In genomic region chr12:13258212-13258611, GRCh38 we compare ENCODE assay signal across 23 cellular contexts.
A peak's percentile ranks its signal among the peaks of the same experiment; 100 is the strongest.
DNase-seq lines count a peak whose midpoint lies in the region; ATAC-seq and TF ChIP-seq lines count a peak whose summit lies in the region.
"Had no signal": no experiment of that assay in that cellular context is flagged by ENCODE, and none has a peak within 500 bp of the region (broad histone marks: within the 10 kb centered on the region; RNA-seq: fewer than 3 reads in every experiment).

No MANE protein-coding gene starts in this region.

- peaks cover 54% of the 10 kb centered on the region for H3K4me1 Mint-ChIP-seq in brain

- peak; percentile 30 for DNase-seq in iPS-NIHi7 (ENCODE audit: extremely low spot score)
- no peak for DNase-seq in trophoblast cell
- DNase-seq in tibial artery: no peak
- DNase-seq: activated naive CD4-positive, alpha-beta T cell treated with anti-CD3 and anti-CD28 coated beads, Interleukin-2, amount 50 U/mL, for 16 hours; CD4-positive, alpha-beta T cell; central memory CD4-positive, alpha-beta T cell; foreskin melanocyte; hippocampal formation; left ventricle myocardium inferior; mucosa of descending colon; NCI-H187 treated with DMSO at 0.1 percent for 48 hours; NCI-H226; NCI-H748 treated with DMSO at 0.1 percent for 48 hours; stimulated activated naive CD8-positive, alpha-beta T cell treated with anti-CD3 and anti-CD28 coated beads, Interleukin-15, amount 100 ng/mL, for 72 hours had no signal

- H3K18ac ChIP-seq in trophoblast cell (ENCODE audit: low read length): no peak overlapping the region

- no peak overlapping the region for H4K91ac ChIP-seq in trophoblast cell (ENCODE audit: low read depth, low read length)

- H3K27me3 Mint-ChIP-seq in brain: peaks cover 4% of the 10 kb centered on the region
- H3K27me3 Mint-ChIP-seq: stimulated activated naive CD8-positive, alpha-beta T cell treated with anti-CD3 and anti-CD28 coated beads, Interleukin-15, amount 100 ng/mL, for 72 hours had no signal

- H2BK5ac ChIP-seq in trophoblast cell (ENCODE audit: low read depth, low read length, poor library complexity): no peak overlapping the region

- no peak overlapping the region for H3K9ac ChIP-seq in HUES64 (ENCODE audit: low read depth, low read length)
- H3K9ac ChIP-seq in trophoblast cell (ENCODE audit: low read length): no peak overlapping the region

- peak overlapping the region in 4 of 5 experiments; percentile 12 to 87 (median 60) for H3K27ac Mint-ChIP-seq in brain
- H3K27ac Mint-ChIP-seq: CD4-positive, alpha-beta T cell had no signal

- no peaks in the 10 kb centered on the region for H3K36me3 ChIP-seq in HUES64 (ENCODE audit: insufficient read depth, low read length)
- H3K36me3 ChIP-seq in trophoblast cell (ENCODE audit: control insufficient read depth in 1 of 2, insufficient read depth in 2 of 2, low read length in 2 of 2): no peaks in the 10 kb centered on the region
- H3K36me3 ChIP-seq in tibial artery: no peaks in the 10 kb centered on the region
- H3K36me3 ChIP-seq: ascending aorta, left ventricle myocardium inferior, tibial nerve had no signal

- H3K27ac ChIP-seq in HUES64 (ENCODE audit: low read depth, low read length): peak overlapping the region; percentile 33; the same call in 1 of the 2 replicates
- no peak overlapping the region for H3K27ac ChIP-seq in trophoblast cell (ENCODE audit: low read depth, low read length)
- H3K27ac ChIP-seq in tibial artery: no peak overlapping the region
- H3K27ac ChIP-seq: ascending aorta, epithelial cell of prostate, left ventricle myocardium inferior, tibial nerve, VCaP had no signal

- no peaks in the 10 kb centered on the region for H3K36me3 Mint-ChIP-seq in brain

- H4K12ac ChIP-seq in trophoblast cell (ENCODE audit: low read depth, low read length): no peak overlapping the region

- no peak overlapping the region for H3K4me2 ChIP-seq in trophoblast cell (ENCODE audit: low read length)

- 84% methylated on average over 3 of the region's 3 CpGs for WGBS in HUES64
- no CpG with 5 or more reads among the region's 3 CpGs for WGBS in trophoblast cell (ENCODE audit: extremely low coverage, insufficient coverage, insufficient read length)

- no peak overlapping the region for H3K4me3 ChIP-seq in HUES64 (ENCODE audit: low read length)
- no peak overlapping the region for H3K4me3 ChIP-seq in trophoblast cell (ENCODE audit: low read depth, low read length)
- H3K4me3 ChIP-seq in tibial artery: no peak overlapping the region
- H3K4me3 ChIP-seq: ascending aorta, left ventricle myocardium inferior, mucosa of descending colon, tibial nerve had no signal

- no peak overlapping the region for H3K4ac ChIP-seq in trophoblast cell (ENCODE audit: low read depth, low read length)

- H3K4me1 ChIP-seq in HUES64 (ENCODE audit: insufficient read depth, low read length) (peaks cover 39% of the 10 kb centered on the region), trophoblast cell (ENCODE audit: control insufficient read depth in 1 of 2, insufficient read depth in 2 of 2, low read length in 2 of 2) (no peaks in the 10 kb centered on the region), tibial artery (peaks cover 0 to 5% (median 5%) of the 10 kb centered on the region in 4 donors)
- H3K4me1 ChIP-seq: ascending aorta had no signal

- intact Hi-C loops in tibial artery (cut with DNase I; ENCODE audit: low total_unique reads): no loop called here

- ATAC-seq in GM19452 (IDR thresholded peaks at IDR 0.05; ENCODE audit: unreplicated experiment) (no peak), GM21825 (IDR thresholded peaks at IDR 0.05; ENCODE audit: unreplicated experiment) (no peak)
- ATAC-seq: mucosa of descending colon; stimulated activated naive CD8-positive, alpha-beta T cell treated with anti-CD3 and anti-CD28 coated beads, Interleukin-15, amount 100 ng/mL, for 72 hours had no signal

- no peak overlapping the region for H4K8ac ChIP-seq in trophoblast cell (ENCODE audit: low read depth, low read length)

- H3K14ac ChIP-seq in trophoblast cell (ENCODE audit: low read length): no peak overlapping the region

- no peak overlapping the region for H2AFZ ChIP-seq in trophoblast cell (ENCODE audit: insufficient read depth, low read length, poor library complexity)

- no peak overlapping the region for H2AK5ac ChIP-seq in trophoblast cell (ENCODE audit: low read length)

- H3K9me3 Mint-ChIP-seq in brain: no peaks in the 10 kb centered on the region
- H3K9me3 Mint-ChIP-seq: CD4-positive, alpha-beta T cell; neural crest cell; stimulated activated naive CD8-positive, alpha-beta T cell treated with anti-CD3 and anti-CD28 coated beads, Interleukin-15, amount 100 ng/mL, for 72 hours had no signal

- H2BK12ac ChIP-seq in trophoblast cell (ENCODE audit: low read length): no peak overlapping the region

- peaks cover 4% of the 10 kb centered on the region for H3K79me1 ChIP-seq in trophoblast cell (ENCODE audit: low read length)

- H3K9me3 ChIP-seq in HUES64 (ENCODE audit: insufficient read depth, low read depth, low read length) (no peaks in the 10 kb centered on the region), trophoblast cell (ENCODE audit: insufficient read depth, low read depth, low read length) (no peaks in the 10 kb centered on the region), tibial artery (no peaks in the 10 kb centered on the region)
- H3K9me3 ChIP-seq: ascending aorta, left ventricle myocardium inferior, mucosa of descending colon, tibial nerve had no signal

- H2BK120ac ChIP-seq in trophoblast cell (ENCODE audit: insufficient read depth, low read length, poor library complexity): no peak overlapping the region

- no peaks in the 10 kb centered on the region for H3K27me3 ChIP-seq in HUES64 (ENCODE audit: insufficient read depth, low read length)
- H3K27me3 ChIP-seq in trophoblast cell (ENCODE audit: insufficient read depth, low read length): no peaks in the 10 kb centered on the region
- no peaks in the 10 kb centered on the region for H3K27me3 ChIP-seq in tibial artery
- H3K27me3 ChIP-seq: ascending aorta, tibial nerve had no signal

- H3K23ac ChIP-seq in trophoblast cell (ENCODE audit: low read length): peak overlapping the region; percentile 37

- H3K4me3 Mint-ChIP-seq in brain: no peak overlapping the region
- H3K4me3 Mint-ChIP-seq: CD4-positive, alpha-beta T cell; neural crest cell; stimulated activated naive CD8-positive, alpha-beta T cell treated with anti-CD3 and anti-CD28 coated beads, Interleukin-15, amount 100 ng/mL, for 72 hours had no signal

- H3K79me2 ChIP-seq in trophoblast cell (ENCODE audit: control insufficient read depth, insufficient read depth, low read length, poor library complexity): no peaks in the 10 kb centered on the region

- TF ChIP-seq CTCF in brain (conservative IDR thresholded peaks at IDR 0.05) (no peak), tibial artery (IDR thresholded peaks at IDR 0.05) (no peak)
